ENCODE assay signal across 8 cellular contexts in genomic region chr3:9715764-9716437, GRCh38. TPM values are rescaled to one million over a fixed set of nuclear protein-coding genes. Genes with fewer than 3 reads are reported as not detected.
DNase-seq lines count a peak whose midpoint lies in the region; ATAC-seq lines count a peak whose summit lies in the region.

No MANE protein-coding gene starts in this region.

- peak in 2 of 3 donors; percentile 28 to 40 for DNase-seq in stimulated activated CD4-positive, alpha-beta T cell treated with anti-CD3 and anti-CD28 coated beads, Interleukin-12 subunit alpha, Interleukin-12 subunit beta, amount 100 ng/mL, for 48 hours (ENCODE audit: low read depth in 2 of 3, low spot score in 1 of 3)
- DNase-seq in stimulated activated CD4-positive, alpha-beta T cell treated with anti-CD3 and anti-CD28 coated beads, Interleukin-12 subunit alpha, Interleukin-12 subunit beta, amount 100 ng/mL, for 4 hours, result no peak
- DNase-seq in RPMI7951 (ENCODE audit: low read depth) (peak; percentile 90), left lobe of liver (ENCODE audit: low spot score) (peak; percentile 53), NCI-H1436 treated with DMSO at 0.1 percent for 48 hours (lab: John Stamatoyannopoulos, UW) (no peak), NCI-H2171 (lab: John Stamatoyannopoulos, UW) (no peak)
- no peak for DNase-seq in central memory CD8-positive, alpha-beta T cell (ENCODE audit: low spot score in 2 of 2)
- peak in 1 of 2 donors; percentile 49 for DNase-seq in stimulated activated naive CD8-positive, alpha-beta T cell treated with anti-CD3 and anti-CD28 coated beads, Interleukin-15, amount 100 ng/mL, for 72 hours

- H3K9me3 Mint-ChIP-seq in central memory CD8-positive, alpha-beta T cell, result no peaks in the 10 kb centered on the region
- H3K9me3 Mint-ChIP-seq in stimulated activated naive CD8-positive, alpha-beta T cell treated with anti-CD3 and anti-CD28 coated beads, Interleukin-15, amount 100 ng/mL, for 72 hours, result no peaks in the 10 kb centered on the region

- peak; percentile 52 for ATAC-seq in central memory CD8-positive, alpha-beta T cell (replicated peaks; ENCODE audit: extremely low read depth, poor library complexity, severe bottlenecking)
- peak; percentile 98 for ATAC-seq in left lobe of liver
- ATAC-seq in stimulated activated naive CD8-positive, alpha-beta T cell treated with anti-CD3 and anti-CD28 coated beads, Interleukin-15, amount 100 ng/mL, for 72 hours, result peak; percentile 86

- H3K4me3 Mint-ChIP-seq in central memory CD8-positive, alpha-beta T cell, result no peak overlapping the region
- no peak overlapping the region for H3K4me3 Mint-ChIP-seq in stimulated activated naive CD8-positive, alpha-beta T cell treated with anti-CD3 and anti-CD28 coated beads, Interleukin-15, amount 100 ng/mL, for 72 hours

- no peaks in the 10 kb centered on the region for H3K36me3 Mint-ChIP-seq in central memory CD8-positive, alpha-beta T cell (ENCODE audit: insufficient read depth)

- no peak overlapping the region for H3K27ac Mint-ChIP-seq in central memory CD8-positive, alpha-beta T cell (ENCODE audit: low read depth)
- H3K27ac Mint-ChIP-seq in stimulated activated naive CD8-positive, alpha-beta T cell treated with anti-CD3 and anti-CD28 coated beads, Interleukin-15, amount 100 ng/mL, for 72 hours, result no peak overlapping the region

- H3K4me1 Mint-ChIP-seq in central memory CD8-positive, alpha-beta T cell, result no peaks in the 10 kb centered on the region
- H3K4me1 Mint-ChIP-seq in stimulated activated naive CD8-positive, alpha-beta T cell treated with anti-CD3 and anti-CD28 coated beads, Interleukin-15, amount 100 ng/mL, for 72 hours, result peaks cover 6% of the 10 kb centered on the region

- no peaks in the 10 kb centered on the region for H3K27me3 Mint-ChIP-seq in central memory CD8-positive, alpha-beta T cell
- H3K27me3 Mint-ChIP-seq in stimulated activated naive CD8-positive, alpha-beta T cell treated with anti-CD3 and anti-CD28 coated beads, Interleukin-15, amount 100 ng/mL, for 72 hours, result no peaks in the 10 kb centered on the region

RNA-seq across cellular contexts. Expression of gene CPNE9, which starts 12.3 kb away (rescaled TPM):
- not detected in 2 replicates for total RNA-seq in RPMI7951 (2014; rRNA removed; shearing (Covaris generic))
- not detected for total RNA-seq in left lobe of liver

RNA-seq across cellular contexts. Expression of gene BRPF1, which starts 15.6 kb away (rescaled TPM):
- 14.2 and 15.2 TPM in 2 replicates for total RNA-seq in RPMI7951 (2014; rRNA removed; shearing (Covaris generic))
- 5.9 TPM for total RNA-seq in left lobe of liver

RNA-seq across cellular contexts. Expression of gene OGG1, which starts 33.9 kb away (rescaled TPM):
- 31.2 and 34.4 TPM in 2 replicates for total RNA-seq in RPMI7951 (2014; rRNA removed; shearing (Covaris generic))
- 16.0 TPM for total RNA-seq in left lobe of liver

RNA-seq across cellular contexts. Expression of gene CAMK1, which starts 53.8 kb away (rescaled TPM):
- total RNA-seq in RPMI7951 (2014; rRNA removed; shearing (Covaris generic)), result 40.4 and 46.9 TPM in 2 replicates
- total RNA-seq in left lobe of liver, result 24.6 TPM

Comparison
In these comparisons a context has a peak if more than half of its experiments do, and no peak if none do; other contexts are left out.
1. DNase-seq: peak in stimulated activated CD4-positive, alpha-beta T cell treated with anti-CD3 and anti-CD28 coated beads, Interleukin-12 subunit alpha, Interleukin-12 subunit beta, amount 100 ng/mL, for 48 hours (2 of 3), RPMI7951 (single experiment) and left lobe of liver (single experiment); none in stimulated activated CD4-positive, alpha-beta T cell treated with anti-CD3 and anti-CD28 coated beads, Interleukin-12 subunit alpha, Interleukin-12 subunit beta, amount 100 ng/mL, for 4 hours (single experiment), central memory CD8-positive, alpha-beta T cell (0 of 2), NCI-H1436 treated with DMSO at 0.1 percent for 48 hours (single experiment) and NCI-H2171 (single experiment).
2. Peak in every context shown above with its lines, with median percentiles within 50 percentile points of each other: ATAC-seq.